ENCODE assay signal across 1 cellular context in genomic region chr4:82559090-82559734, GRCh38. TPM values are rescaled to one million over a fixed set of nuclear protein-coding genes. Genes with fewer than 3 reads are reported as not detected.
"Had no signal": no experiment of that assay in that cellular context is flagged by ENCODE, and none has a peak within 500 bp of the region (broad histone marks: within the 10 kb centered on the region; RNA-seq: fewer than 3 reads in every experiment).

No MANE protein-coding gene starts in this region.

RNA-seq across cellular contexts. Expression of gene TMEM150C, which starts 2.6 kb away (rescaled TPM):
- total RNA-seq: naive thymus-derived CD8-positive, alpha-beta T cell had no signal
